In the genomic region with DNA sequence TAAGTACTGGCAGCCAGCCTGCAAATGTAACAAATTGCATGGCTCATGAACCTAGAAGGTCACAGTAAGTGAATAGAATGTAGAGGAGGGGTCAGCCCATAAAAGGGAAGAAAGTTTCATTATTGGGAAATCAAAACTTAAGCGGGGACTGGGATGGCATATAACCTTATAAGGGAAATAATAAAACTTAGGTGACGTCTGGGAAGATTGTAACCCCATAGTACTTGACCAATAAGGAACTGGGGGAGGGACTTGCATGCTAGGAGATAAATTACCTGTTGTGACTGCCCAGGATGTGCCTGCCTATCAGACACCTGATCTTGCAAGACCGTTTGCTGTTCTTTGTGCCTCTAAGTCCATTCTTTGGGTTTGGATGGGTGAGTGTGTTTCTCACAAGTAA, we compare ENCODE assay signal across 27 cellular contexts.
"Had no signal": no experiment of that assay in that cellular context is flagged by ENCODE, and none has a peak within 500 bp of the region (broad histone marks: within the 10 kb centered on the region; RNA-seq: fewer than 3 reads in every experiment).

No MANE protein-coding gene starts in this region.

- H3K36me3 Mint-ChIP-seq: activated naive CD8-positive, alpha-beta T cell; naive B cell; stimulated activated naive B cell treated with anti-CD40 and anti-IgM and Interleukin-4, amounts not matched to agents 10 μg/mL and 1 μg/mL and 100 μg/mL, for 72 hours; type B pancreatic cell; WTC11 had no signal

- H3K9me3 ChIP-seq: adrenal gland, ascending aorta, colonic mucosa, esophagus muscularis mucosa, gastroesophageal sphincter, lower lobe of right lung, sigmoid colon, thoracic aorta, vagina had no signal

- DNase-seq: activated CD4-positive, alpha-beta T cell treated with anti-CD3 and anti-CD28 coated beads, Interleukin-2, amount 50 U/mL, for 4 hours; activated CD8-positive, alpha-beta memory T cell treated with anti-CD3 and anti-CD28 coated beads, Interleukin-2, amount 50 U/mL, for 48 hours; activated naive CD4-positive, alpha-beta T cell; activated T-cell treated with anti-CD3 and anti-CD28 coated beads, Interleukin-2, amount 50 U/mL, for 4 hours; adrenal gland; colonic mucosa; dorsolateral prefrontal cortex; effector memory CD8-positive, alpha-beta T cell; head of caudate nucleus; left colon; lower lobe of right lung; naive B cell; retina; sigmoid colon; stimulated activated CD4-positive, alpha-beta T cell treated with anti-CD3 and anti-CD28 coated beads, Interleukin-2, amount 100 ng/mL, for 48 hours; stimulated activated CD8-positive, alpha-beta memory T cell treated with anti-CD3 and anti-CD28 coated beads, Interleukin-4, amount 100 ng/mL, for 48 hours; stimulated activated naive B cell treated with anti-CD40 and anti-IgM and Interleukin-4, amounts not matched to agents 10 μg/mL and 1 μg/mL and 100 μg/mL, for 72 hours; T-helper 9 cell had no signal

- H3K4me1 ChIP-seq: adrenal gland, ascending aorta, colonic mucosa, esophagus muscularis mucosa, gastroesophageal sphincter, lower lobe of right lung, sigmoid colon, vagina had no signal

- H3K36me3 ChIP-seq: adrenal gland, ascending aorta, colonic mucosa, esophagus muscularis mucosa, gastroesophageal sphincter, lower lobe of right lung, sigmoid colon, thoracic aorta, vagina had no signal

- ATAC-seq: activated T-cell treated with anti-CD3 and anti-CD28 coated beads, Interleukin-2, amount 50 U/mL, for 4 hours; effector memory CD8-positive, alpha-beta T cell; gastroesophageal sphincter; left colon; lower lobe of right lung; stimulated activated naive B cell treated with anti-CD40 and anti-IgM and Interleukin-4, amounts not matched to agents 10 μg/mL and 1 μg/mL and 100 μg/mL, for 72 hours; WTC11 had no signal

- H3K27ac ChIP-seq: adrenal gland, ascending aorta, colonic mucosa, dorsolateral prefrontal cortex, esophagus muscularis mucosa, gastroesophageal sphincter, lower lobe of right lung, sigmoid colon, thoracic aorta, vagina had no signal

- H3K9me3 Mint-ChIP-seq: activated T-cell treated with anti-CD3 and anti-CD28 coated beads, Interleukin-2, amount 50 U/mL, for 4 hours; activated T-helper 2 cell treated with anti-CD3 and anti-CD28 coated beads, Interferon-gamma antibody, Interleukin-2, Interleukin-4, amounts not matched to agents 10 μg/mL and 5 μg/mL and 100 μg/mL, durations not matched to agents 14 hours and 24 hours and 36 hours; effector memory CD8-positive, alpha-beta T cell; naive B cell; stimulated activated naive B cell treated with anti-CD40 and anti-IgM and Interleukin-4, amounts not matched to agents 10 μg/mL and 1 μg/mL and 100 μg/mL, for 72 hours; type B pancreatic cell; WTC11 had no signal

- H3K4me3 ChIP-seq: adrenal gland, ascending aorta, colonic mucosa, dorsolateral prefrontal cortex, esophagus muscularis mucosa, gastroesophageal sphincter, lower lobe of right lung, sigmoid colon, thoracic aorta, vagina had no signal

- H3K27me3 ChIP-seq: adrenal gland, ascending aorta, colonic mucosa, esophagus muscularis mucosa, gastroesophageal sphincter, sigmoid colon, vagina had no signal

- H3K27me3 Mint-ChIP-seq: stimulated activated naive B cell treated with anti-CD40 and anti-IgM and Interleukin-4, amounts not matched to agents 10 μg/mL and 1 μg/mL and 100 μg/mL, for 72 hours; type B pancreatic cell had no signal

- H3K4me3 Mint-ChIP-seq: activated naive CD8-positive, alpha-beta T cell; activated T-cell treated with anti-CD3 and anti-CD28 coated beads, Interleukin-2, amount 50 U/mL, for 4 hours; effector memory CD8-positive, alpha-beta T cell; naive B cell; stimulated activated naive B cell treated with anti-CD40 and anti-IgM and Interleukin-4, amounts not matched to agents 10 μg/mL and 1 μg/mL and 100 μg/mL, for 72 hours; type B pancreatic cell; WTC11 had no signal

- H3K27ac Mint-ChIP-seq: activated naive CD8-positive, alpha-beta T cell; activated T-helper 2 cell treated with anti-CD3 and anti-CD28 coated beads, Interferon-gamma antibody, Interleukin-2, Interleukin-4, amounts not matched to agents 10 μg/mL and 5 μg/mL and 100 μg/mL, durations not matched to agents 14 hours and 24 hours and 36 hours; effector memory CD8-positive, alpha-beta T cell; naive B cell; stimulated activated naive B cell treated with anti-CD40 and anti-IgM and Interleukin-4, amounts not matched to agents 10 μg/mL and 1 μg/mL and 100 μg/mL, for 72 hours; type B pancreatic cell; WTC11 had no signal
